Comparison of ENCODE assay signal across 11 cellular contexts in genomic region chr10:131921191-131921590, GRCh38. TPM values are rescaled to one million over a fixed set of nuclear protein-coding genes. Genes with fewer than 3 reads are reported as not detected.
DNase-seq lines count a peak whose midpoint lies in the region; ATAC-seq and TF ChIP-seq lines count a peak whose summit lies in the region.
"Had no signal": no experiment of that assay in that cellular context is flagged by ENCODE, and none has a peak within 500 bp of the region (broad histone marks: within the 10 kb centered on the region; RNA-seq: fewer than 3 reads in every experiment).

No MANE protein-coding gene starts in this region.

- H3K27me3 Mint-ChIP-seq in T-helper 17 cell: no peaks in the 10 kb centered on the region
- H3K27me3 Mint-ChIP-seq in nephron (ENCODE audit: low read depth): no peaks in the 10 kb centered on the region

- no peak overlapping the region for H3K9ac ChIP-seq in SK-N-SH

- H3K27ac Mint-ChIP-seq in T-helper 17 cell (peak overlapping the region; percentile 86), nephron (peak overlapping the region; percentile 9 to 83 (median 42))

- no peak overlapping the region; a peak in 1 of 4 replicates for H3K27ac ChIP-seq in SK-N-SH (ENCODE audit: low read depth in 2 of 2, low read length in 1 of 2)
- H3K27ac ChIP-seq: transverse colon had no signal

- POLR2A ChIA-PET in SK-N-SH (lab: Yijun Ruan, JAX): no interaction called here

- H3K4me3 Mint-ChIP-seq in T-helper 17 cell (no peak overlapping the region), nephron (peak overlapping the region in 1 of 3 experiments; percentile 12)

- WGBS in SK-N-SH (ENCODE audit: low lambda C conversion rate): 79% methylated on average over 5 of the region's 8 CpGs

- no peaks in the 10 kb centered on the region for H3F3A ChIP-seq in SK-N-SH (replicated peaks; ENCODE audit: insufficient read depth)

- H3K4me3 ChIP-seq in SK-N-SH (ENCODE audit: low read depth in 2 of 2, low read length in 1 of 2): no peak overlapping the region
- H3K4me3 ChIP-seq: transverse colon had no signal

- H2AFZ ChIP-seq in SK-N-SH (ENCODE audit: low read depth): no peak overlapping the region

- H4K20me1 ChIP-seq in SK-N-SH (ENCODE audit: insufficient read depth): peaks cover 40% of the 10 kb centered on the region

- TF ChIP-seq EP300 in SK-N-SH (IDR thresholded peaks at IDR 0.05; ENCODE audit: borderline replicate concordance in 1 of 2, low read depth in 1 of 2, low read length in 1 of 2): no peak

- H3K79me2 ChIP-seq in SK-N-SH (ENCODE audit: insufficient read depth): peaks cover 68% of the 10 kb centered on the region

- no peak for DNase-seq in T-helper 17 cell
- DNase-seq in activated CD8-positive, alpha-beta memory T cell treated with anti-CD3 and anti-CD28 coated beads, Interleukin-2, amount 50 U/mL, for 48 hours: no peak
- no peak for DNase-seq in islet precursor cell
- no peak for DNase-seq in SK-N-SH
- DNase-seq: DND-41; NK-92 treated with Interleukin-12 subunit alpha and Interleukin-12 subunit beta, amount 100 ng/mL, for 24 hours; transverse colon had no signal

- peaks cover 48% of the 10 kb centered on the region for H3K4me1 Mint-ChIP-seq in T-helper 17 cell
- peaks cover 12% of the 10 kb centered on the region for H3K4me1 Mint-ChIP-seq in nephron

- CTCF ChIA-PET in SK-N-SH (lab: Yijun Ruan, JAX): no interaction called here

- H3K36me3 ChIP-seq in SK-N-SH (replicated peaks in 1 of 2; ENCODE audit: control insufficient read depth in 1 of 2, insufficient read depth in 2 of 2, low read length in 1 of 2): peaks cover 0 to 17% of the 10 kb centered on the region in 2 experiments
- H3K36me3 ChIP-seq: transverse colon had no signal

- no peaks in the 10 kb centered on the region; a peak in 1 of 4 replicates for H3K4me1 ChIP-seq in SK-N-SH (ENCODE audit: control insufficient read depth in 1 of 2, insufficient read depth in 2 of 2, low read depth in 1 of 2, low read length in 1 of 2)

- no peak for TF ChIP-seq CTCF in nephron (IDR thresholded peaks at IDR 0.05; ENCODE audit: unreplicated experiment in 3 of 3)
- no peak for TF ChIP-seq CTCF in SK-N-SH (IDR thresholded peaks at IDR 0.05)

- no peaks in the 10 kb centered on the region for H3K27me3 ChIP-seq in SK-N-SH (ENCODE audit: insufficient read depth)
- H3K27me3 ChIP-seq: transverse colon had no signal

- H3K9me3 Mint-ChIP-seq in nephron: peaks cover 12% of the 10 kb centered on the region

- H3K36me3 Mint-ChIP-seq in T-helper 17 cell (ENCODE audit: low read depth) (no peaks in the 10 kb centered on the region), nephron (ENCODE audit: low read depth) (peaks cover 38% of the 10 kb centered on the region)

- H3K9me3 ChIP-seq in T-helper 17 cell (ENCODE audit: control insufficient read depth, low read length, poor library complexity, severe bottlenecking): no peaks in the 10 kb centered on the region
- H3K9me3 ChIP-seq in SK-N-SH: peaks cover 8% of the 10 kb centered on the region; the same call in 1 of the 2 replicates

- H3K4me2 ChIP-seq in SK-N-SH: no peak overlapping the region

- ATAC-seq in GM18498 (IDR thresholded peaks at IDR 0.05; ENCODE audit: unreplicated experiment) (peak; percentile 57), GM21786 (IDR thresholded peaks at IDR 0.05; ENCODE audit: unreplicated experiment) (peak; percentile 79), T-helper 17 cell (no peak), HG03175 (IDR thresholded peaks at IDR 0.05; ENCODE audit: unreplicated experiment) (no peak)

- no peaks in the 10 kb centered on the region for H3K9me2 ChIP-seq in SK-N-SH

- no peak for TF ChIP-seq RAD21 in SK-N-SH (IDR thresholded peaks at IDR 0.05; ENCODE audit: low read length)

TF ChIP-seq in SK-N-SH, 30 proteins besides CTCF, POLR2A, EP300 and RAD21:
- no peak for TF ChIP-seq REST (IDR thresholded peaks at IDR 0.05; ENCODE audit: low read depth, low read length)
- TF ChIP-seq PBX3 (IDR thresholded peaks at IDR 0.05): no peak
- no peak for TF ChIP-seq USF1 (IDR thresholded peaks at IDR 0.05; ENCODE audit: borderline replicate concordance, low read depth)
- no peak for TF ChIP-seq TAF1 (IDR thresholded peaks at IDR 0.05; ENCODE audit: borderline replicate concordance, low read depth, low read length)
- no peak for TF ChIP-seq GATA2 (CRISPR knock-in tag; IDR thresholded peaks at IDR 0.05)
- no peak for TF ChIP-seq TEAD4 (IDR thresholded peaks at IDR 0.05; ENCODE audit: borderline replicate concordance, insufficient read depth)
- TF ChIP-seq IRF3 (IDR thresholded peaks at IDR 0.05; ENCODE audit: low read depth, low read length): no peak
- no peak for TF ChIP-seq RCOR1 (IDR thresholded peaks at IDR 0.05; ENCODE audit: low read length)
- TF ChIP-seq NFIC (IDR thresholded peaks at IDR 0.05; ENCODE audit: borderline replicate concordance): no peak
- TF ChIP-seq JUND (IDR thresholded peaks at IDR 0.05): no peak
- TF ChIP-seq EZH2phosphoT487 (IDR thresholded peaks at IDR 0.05; ENCODE audit: borderline replicate concordance, low read depth): no peak
- no peak for TF ChIP-seq USF2 (IDR thresholded peaks at IDR 0.05; ENCODE audit: borderline replicate concordance, low read depth, low read length)
- no peak for TF ChIP-seq SIN3A (IDR thresholded peaks at IDR 0.05; ENCODE audit: borderline replicate concordance, low read depth, low read length)

RNA-seq across cellular contexts. Expression of gene PPP2R2D, which starts 20.4 kb away (rescaled TPM):
- 10 to 100 TPM; 34.5 to 36.6 TPM for total RNA-seq in T-helper 17 cell
- polyA plus RNA-seq in SK-N-SH (2012; rRNA removed): 24.3 and 25.1 TPM in 2 replicates
- polyA plus RNA-seq in SK-N-SH (2012; cell fraction: cytosol; rRNA removed): 20.7 and 25.7 TPM in 2 replicates
- polyA plus RNA-seq in SK-N-SH (2012; cell fraction: nucleus; rRNA removed): 39.2 and 43.0 TPM in 2 replicates

Comparison
In these comparisons a context has a peak if more than half of its experiments do, and no peak if none do; other contexts are left out.
1. ATAC-seq: peak in GM18498 (single experiment) and GM21786 (single experiment); none in T-helper 17 cell (single experiment) and HG03175 (single experiment).